Comparison of ENCODE assay signal across 26 cellular contexts in the genomic region with DNA sequence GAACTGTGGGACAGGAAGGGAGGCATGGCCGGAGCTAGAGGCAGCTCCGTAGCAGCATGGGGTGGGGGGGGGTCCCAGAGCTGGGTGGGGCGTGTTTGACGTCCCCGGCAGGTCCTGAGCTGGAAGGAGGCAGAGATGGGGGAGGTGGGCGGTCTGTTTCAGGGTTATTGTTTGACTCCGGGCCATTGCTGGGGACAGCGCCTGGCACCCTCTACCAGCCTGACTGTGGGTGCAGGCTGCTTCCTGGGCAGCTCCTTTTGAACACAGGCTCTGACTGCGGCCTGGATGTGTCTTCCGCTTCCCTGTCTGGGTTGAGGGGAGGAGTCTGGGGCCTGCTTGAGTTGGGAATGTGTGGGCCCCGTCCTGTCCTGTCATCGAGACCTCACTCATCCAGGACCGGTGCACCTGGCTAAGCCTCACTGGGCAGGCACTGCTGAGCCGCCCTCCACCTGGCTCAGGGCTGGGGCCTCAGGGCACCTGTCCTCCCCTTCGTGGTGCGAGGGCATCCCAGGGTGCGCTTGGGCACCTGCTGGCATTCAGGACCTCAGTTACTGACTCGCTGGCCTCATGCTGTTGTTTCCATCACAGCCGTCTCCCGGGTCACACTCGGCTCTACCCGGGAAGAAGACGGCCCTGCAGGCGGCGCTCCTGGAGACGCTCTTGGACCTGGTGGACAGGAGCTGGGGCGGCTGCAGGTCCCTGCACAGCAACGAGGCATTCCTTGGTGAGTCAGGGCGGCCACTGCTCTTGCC.
"Had no signal": no experiment of that assay in that cellular context is flagged by ENCODE, and none has a peak within 500 bp of the region (broad histone marks: within the 10 kb centered on the region; RNA-seq: fewer than 3 reads in every experiment).

No MANE protein-coding gene starts in this region.

- H3K9me3 ChIP-seq: ovary, prostate gland, SJCRH30 had no signal

- H3K4me1 Mint-ChIP-seq: activated CD4-positive, alpha-beta T cell treated with anti-CD3 and anti-CD28 coated beads, Interleukin-2, amount 10 ng/mL, durations not matched to agents 7 days and 5 days; activated naive CD4-positive, alpha-beta T cell treated with anti-CD3 and anti-CD28 coated beads, Interleukin-2, amount 50 U/mL, for 24 hours; activated naive CD8-positive, alpha-beta T cell treated with anti-CD3 and anti-CD28 coated beads, Interleukin-2, amount 50 U/mL, for 24 hours; stimulated activated effector memory CD8-positive, alpha-beta T cell treated with anti-CD3 and anti-CD28 coated beads, Interleukin-12 subunit alpha, Interleukin-12 subunit beta, amount 100 ng/mL, for 72 hours; T-helper 17 cell; WTC11 had no signal

- H3K4me1 ChIP-seq: left ventricle myocardium inferior, prostate gland, SJCRH30, tibial artery had no signal

- H3K27ac ChIP-seq: coronary artery, dorsolateral prefrontal cortex, left ventricle myocardium inferior, ovary, prostate gland, SJCRH30, tibial artery had no signal

- DNase-seq: activated CD4-positive, alpha-beta T cell treated with anti-CD3 and anti-CD28 coated beads for 1 hour; activated CD4-positive, alpha-beta T cell treated with anti-CD3 and anti-CD28 coated beads, Interleukin-2, amount 10 ng/mL, durations not matched to agents 7 days and 5 days; activated CD8-positive, alpha-beta T cell treated with anti-CD3 and anti-CD28 coated beads for 36 hours; activated naive CD8-positive, alpha-beta T cell treated with anti-CD3 and anti-CD28 coated beads, Interleukin-2, amount 50 U/mL, for 24 hours; activated T-cell treated with anti-CD3 and anti-CD28 coated beads for 4 hours; dorsolateral prefrontal cortex; effector memory CD4-positive, alpha-beta T cell; glutamatergic neuron; left ventricle myocardium inferior; naive B cell; nephron progenitor cell; retina; SJCRH30; stimulated activated CD4-positive, alpha-beta T cell treated with anti-CD3 and anti-CD28 coated beads, Interleukin-4, amount 100 ng/mL, for 24 hours; stimulated activated naive CD8-positive, alpha-beta T cell treated with anti-CD3 and anti-CD28 coated beads, Interleukin-15, amount 100 ng/mL, for 72 hours; substantia nigra; T-helper 17 cell; T1000; tibial artery had no signal

- ATAC-seq: activated CD8-positive, alpha-beta T cell treated with anti-CD3 and anti-CD28 coated beads for 36 hours; activated naive CD8-positive, alpha-beta T cell treated with anti-CD3 and anti-CD28 coated beads, Interleukin-2, amount 50 U/mL, for 24 hours; SK-N-SH treated with all-trans-retinoic acid at 6 μM for 48 hours; stimulated activated effector memory CD8-positive, alpha-beta T cell treated with anti-CD3 and anti-CD28 coated beads, Interleukin-12 subunit alpha, Interleukin-12 subunit beta, amount 100 ng/mL, for 72 hours; stimulated activated naive CD8-positive, alpha-beta T cell treated with anti-CD3 and anti-CD28 coated beads, Interleukin-15, amount 100 ng/mL, for 72 hours; T-helper 17 cell; WTC11 had no signal

- H3K9me3 Mint-ChIP-seq: activated CD4-positive, alpha-beta T cell treated with anti-CD3 and anti-CD28 coated beads, Interleukin-2, amount 10 ng/mL, durations not matched to agents 7 days and 5 days; activated CD8-positive, alpha-beta T cell treated with anti-CD3 and anti-CD28 coated beads for 36 hours; activated naive CD4-positive, alpha-beta T cell treated with anti-CD3 and anti-CD28 coated beads, Interleukin-2, amount 50 U/mL, for 24 hours; activated naive CD8-positive, alpha-beta T cell treated with anti-CD3 and anti-CD28 coated beads, Interleukin-2, amount 50 U/mL, for 24 hours; nephron progenitor cell; stimulated activated effector memory CD8-positive, alpha-beta T cell treated with anti-CD3 and anti-CD28 coated beads, Interleukin-12 subunit alpha, Interleukin-12 subunit beta, amount 100 ng/mL, for 72 hours; stimulated activated naive CD8-positive, alpha-beta T cell treated with anti-CD3 and anti-CD28 coated beads, Interleukin-15, amount 100 ng/mL, for 72 hours; WTC11 had no signal

- H3K4me3 ChIP-seq: coronary artery, dorsolateral prefrontal cortex, left ventricle myocardium inferior, ovary, prostate gland, SJCRH30, tibial artery had no signal

- H3K27me3 ChIP-seq: dorsolateral prefrontal cortex, ovary, SJCRH30, tibial artery had no signal

- H3K27ac Mint-ChIP-seq: activated CD4-positive, alpha-beta T cell treated with anti-CD3 and anti-CD28 coated beads, Interleukin-2, amount 10 ng/mL, durations not matched to agents 7 days and 5 days; activated CD8-positive, alpha-beta T cell treated with anti-CD3 and anti-CD28 coated beads for 36 hours; activated naive CD4-positive, alpha-beta T cell treated with anti-CD3 and anti-CD28 coated beads, Interleukin-2, amount 50 U/mL, for 24 hours; activated naive CD8-positive, alpha-beta T cell treated with anti-CD3 and anti-CD28 coated beads, Interleukin-2, amount 50 U/mL, for 24 hours; nephron progenitor cell; T-helper 17 cell; WTC11 had no signal

- H3K36me3 ChIP-seq: ovary had no signal

- H3K27me3 Mint-ChIP-seq: activated CD4-positive, alpha-beta T cell treated with anti-CD3 and anti-CD28 coated beads, Interleukin-2, amount 10 ng/mL, durations not matched to agents 7 days and 5 days; activated CD8-positive, alpha-beta T cell treated with anti-CD3 and anti-CD28 coated beads for 36 hours; activated naive CD4-positive, alpha-beta T cell treated with anti-CD3 and anti-CD28 coated beads, Interleukin-2, amount 50 U/mL, for 24 hours; activated naive CD8-positive, alpha-beta T cell treated with anti-CD3 and anti-CD28 coated beads, Interleukin-2, amount 50 U/mL, for 24 hours; naive B cell; stimulated activated naive CD8-positive, alpha-beta T cell treated with anti-CD3 and anti-CD28 coated beads, Interleukin-15, amount 100 ng/mL, for 72 hours; T-helper 17 cell had no signal

- H3K4me3 Mint-ChIP-seq: activated CD4-positive, alpha-beta T cell treated with anti-CD3 and anti-CD28 coated beads, Interleukin-2, amount 10 ng/mL, durations not matched to agents 7 days and 5 days; activated CD8-positive, alpha-beta T cell treated with anti-CD3 and anti-CD28 coated beads for 36 hours; activated naive CD4-positive, alpha-beta T cell treated with anti-CD3 and anti-CD28 coated beads, Interleukin-2, amount 50 U/mL, for 24 hours; activated naive CD8-positive, alpha-beta T cell treated with anti-CD3 and anti-CD28 coated beads, Interleukin-2, amount 50 U/mL, for 24 hours; naive B cell; nephron progenitor cell; stimulated activated effector memory CD8-positive, alpha-beta T cell treated with anti-CD3 and anti-CD28 coated beads, Interleukin-12 subunit alpha, Interleukin-12 subunit beta, amount 100 ng/mL, for 72 hours; stimulated activated naive CD8-positive, alpha-beta T cell treated with anti-CD3 and anti-CD28 coated beads, Interleukin-15, amount 100 ng/mL, for 72 hours; T-helper 17 cell; WTC11 had no signal
